In the genomic region with DNA sequence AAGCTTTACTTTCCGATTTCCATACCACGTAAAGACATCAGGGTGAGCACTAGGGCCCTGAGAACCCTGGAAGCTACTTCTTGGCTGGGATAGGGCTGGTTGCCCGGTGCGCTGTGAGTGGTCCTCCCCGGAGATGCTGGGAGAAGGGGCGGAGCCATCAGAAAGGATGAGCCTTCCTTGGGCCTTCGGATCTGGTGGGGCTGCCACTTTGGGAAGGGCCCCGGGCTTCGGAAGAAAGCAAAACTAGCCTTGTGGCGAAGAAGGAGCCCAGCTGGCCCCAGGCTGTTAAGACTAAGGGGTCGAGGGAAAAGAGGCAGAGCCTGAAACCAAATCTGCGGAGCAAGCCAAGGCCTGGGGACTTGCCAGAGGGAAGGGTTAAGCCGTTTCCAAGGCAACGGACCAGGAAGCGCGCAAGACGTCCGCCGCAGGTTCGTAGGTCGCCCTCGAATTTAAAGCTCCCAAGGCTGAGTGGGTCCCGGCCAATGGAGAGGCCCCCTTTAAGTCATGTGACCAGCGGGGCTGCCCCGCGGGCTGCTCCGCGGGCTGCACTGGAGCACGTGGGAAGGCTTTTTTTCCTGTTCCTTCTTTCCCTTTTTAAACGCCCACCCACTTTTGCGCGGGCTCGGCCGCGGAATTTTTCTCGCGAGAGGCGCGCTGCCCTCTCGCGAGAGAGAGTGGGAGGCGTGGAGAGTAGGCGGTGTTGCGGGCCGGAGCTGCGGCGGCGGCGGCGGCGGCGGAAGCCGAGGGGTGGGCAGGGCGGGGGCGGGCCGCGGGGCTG, we compare ENCODE assay signal across 1 cellular context.
A peak's percentile ranks its signal among the peaks of the same experiment; 100 is the strongest.
TF ChIP-seq lines count a peak whose summit lies in the region.

No MANE protein-coding gene starts in this region.

TF ChIP-seq in K562, 482 proteins besides CTCF, POLR2A, EP300 and RAD21 (continued from another document and continues in another):
- no peak for TF ChIP-seq HBP1 (CRISPR knock-in tag; IDR thresholded peaks at IDR 0.05)
- TF ChIP-seq, protein P1, sequence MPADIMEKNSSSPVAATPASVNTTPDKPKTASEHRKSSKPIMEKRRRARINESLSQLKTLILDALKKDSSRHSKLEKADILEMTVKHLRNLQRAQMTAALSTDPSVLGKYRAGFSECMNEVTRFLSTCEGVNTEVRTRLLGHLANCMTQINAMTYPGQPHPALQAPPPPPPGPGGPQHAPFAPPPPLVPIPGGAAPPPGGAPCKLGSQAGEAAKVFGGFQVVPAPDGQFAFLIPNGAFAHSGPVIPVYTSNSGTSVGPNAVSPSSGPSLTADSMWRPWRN (IDR thresholded peaks at IDR 0.05; ENCODE audit: low read depth), result no peak
- no peak for TF ChIP-seq PTTG1 (tag; IDR thresholded peaks at IDR 0.05; ENCODE audit: low read depth)
- TF ChIP-seq MBD1 (CRISPR knock-in tag; IDR thresholded peaks at IDR 0.05), result no peak
- TF ChIP-seq, protein P2, sequence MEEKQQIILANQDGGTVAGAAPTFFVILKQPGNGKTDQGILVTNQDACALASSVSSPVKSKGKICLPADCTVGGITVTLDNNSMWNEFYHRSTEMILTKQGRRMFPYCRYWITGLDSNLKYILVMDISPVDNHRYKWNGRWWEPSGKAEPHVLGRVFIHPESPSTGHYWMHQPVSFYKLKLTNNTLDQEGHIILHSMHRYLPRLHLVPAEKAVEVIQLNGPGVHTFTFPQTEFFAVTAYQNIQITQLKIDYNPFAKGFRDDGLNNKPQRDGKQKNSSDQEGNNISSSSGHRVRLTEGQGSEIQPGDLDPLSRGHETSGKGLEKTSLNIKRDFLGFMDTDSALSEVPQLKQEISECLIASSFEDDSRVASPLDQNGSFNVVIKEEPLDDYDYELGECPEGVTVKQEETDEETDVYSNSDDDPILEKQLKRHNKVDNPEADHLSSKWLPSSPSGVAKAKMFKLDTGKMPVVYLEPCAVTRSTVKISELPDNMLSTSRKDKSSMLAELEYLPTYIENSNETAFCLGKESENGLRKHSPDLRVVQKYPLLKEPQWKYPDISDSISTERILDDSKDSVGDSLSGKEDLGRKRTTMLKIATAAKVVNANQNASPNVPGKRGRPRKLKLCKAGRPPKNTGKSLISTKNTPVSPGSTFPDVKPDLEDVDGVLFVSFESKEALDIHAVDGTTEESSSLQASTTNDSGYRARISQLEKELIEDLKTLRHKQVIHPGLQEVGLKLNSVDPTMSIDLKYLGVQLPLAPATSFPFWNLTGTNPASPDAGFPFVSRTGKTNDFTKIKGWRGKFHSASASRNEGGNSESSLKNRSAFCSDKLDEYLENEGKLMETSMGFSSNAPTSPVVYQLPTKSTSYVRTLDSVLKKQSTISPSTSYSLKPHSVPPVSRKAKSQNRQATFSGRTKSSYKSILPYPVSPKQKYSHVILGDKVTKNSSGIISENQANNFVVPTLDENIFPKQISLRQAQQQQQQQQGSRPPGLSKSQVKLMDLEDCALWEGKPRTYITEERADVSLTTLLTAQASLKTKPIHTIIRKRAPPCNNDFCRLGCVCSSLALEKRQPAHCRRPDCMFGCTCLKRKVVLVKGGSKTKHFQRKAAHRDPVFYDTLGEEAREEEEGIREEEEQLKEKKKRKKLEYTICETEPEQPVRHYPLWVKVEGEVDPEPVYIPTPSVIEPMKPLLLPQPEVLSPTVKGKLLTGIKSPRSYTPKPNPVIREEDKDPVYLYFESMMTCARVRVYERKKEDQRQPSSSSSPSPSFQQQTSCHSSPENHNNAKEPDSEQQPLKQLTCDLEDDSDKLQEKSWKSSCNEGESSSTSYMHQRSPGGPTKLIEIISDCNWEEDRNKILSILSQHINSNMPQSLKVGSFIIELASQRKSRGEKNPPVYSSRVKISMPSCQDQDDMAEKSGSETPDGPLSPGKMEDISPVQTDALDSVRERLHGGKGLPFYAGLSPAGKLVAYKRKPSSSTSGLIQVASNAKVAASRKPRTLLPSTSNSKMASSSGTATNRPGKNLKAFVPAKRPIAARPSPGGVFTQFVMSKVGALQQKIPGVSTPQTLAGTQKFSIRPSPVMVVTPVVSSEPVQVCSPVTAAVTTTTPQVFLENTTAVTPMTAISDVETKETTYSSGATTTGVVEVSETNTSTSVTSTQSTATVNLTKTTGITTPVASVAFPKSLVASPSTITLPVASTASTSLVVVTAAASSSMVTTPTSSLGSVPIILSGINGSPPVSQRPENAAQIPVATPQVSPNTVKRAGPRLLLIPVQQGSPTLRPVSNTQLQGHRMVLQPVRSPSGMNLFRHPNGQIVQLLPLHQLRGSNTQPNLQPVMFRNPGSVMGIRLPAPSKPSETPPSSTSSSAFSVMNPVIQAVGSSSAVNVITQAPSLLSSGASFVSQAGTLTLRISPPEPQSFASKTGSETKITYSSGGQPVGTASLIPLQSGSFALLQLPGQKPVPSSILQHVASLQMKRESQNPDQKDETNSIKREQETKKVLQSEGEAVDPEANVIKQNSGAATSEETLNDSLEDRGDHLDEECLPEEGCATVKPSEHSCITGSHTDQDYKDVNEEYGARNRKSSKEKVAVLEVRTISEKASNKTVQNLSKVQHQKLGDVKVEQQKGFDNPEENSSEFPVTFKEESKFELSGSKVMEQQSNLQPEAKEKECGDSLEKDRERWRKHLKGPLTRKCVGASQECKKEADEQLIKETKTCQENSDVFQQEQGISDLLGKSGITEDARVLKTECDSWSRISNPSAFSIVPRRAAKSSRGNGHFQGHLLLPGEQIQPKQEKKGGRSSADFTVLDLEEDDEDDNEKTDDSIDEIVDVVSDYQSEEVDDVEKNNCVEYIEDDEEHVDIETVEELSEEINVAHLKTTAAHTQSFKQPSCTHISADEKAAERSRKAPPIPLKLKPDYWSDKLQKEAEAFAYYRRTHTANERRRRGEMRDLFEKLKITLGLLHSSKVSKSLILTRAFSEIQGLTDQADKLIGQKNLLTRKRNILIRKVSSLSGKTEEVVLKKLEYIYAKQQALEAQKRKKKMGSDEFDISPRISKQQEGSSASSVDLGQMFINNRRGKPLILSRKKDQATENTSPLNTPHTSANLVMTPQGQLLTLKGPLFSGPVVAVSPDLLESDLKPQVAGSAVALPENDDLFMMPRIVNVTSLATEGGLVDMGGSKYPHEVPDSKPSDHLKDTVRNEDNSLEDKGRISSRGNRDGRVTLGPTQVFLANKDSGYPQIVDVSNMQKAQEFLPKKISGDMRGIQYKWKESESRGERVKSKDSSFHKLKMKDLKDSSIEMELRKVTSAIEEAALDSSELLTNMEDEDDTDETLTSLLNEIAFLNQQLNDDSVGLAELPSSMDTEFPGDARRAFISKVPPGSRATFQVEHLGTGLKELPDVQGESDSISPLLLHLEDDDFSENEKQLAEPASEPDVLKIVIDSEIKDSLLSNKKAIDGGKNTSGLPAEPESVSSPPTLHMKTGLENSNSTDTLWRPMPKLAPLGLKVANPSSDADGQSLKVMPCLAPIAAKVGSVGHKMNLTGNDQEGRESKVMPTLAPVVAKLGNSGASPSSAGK (IDR thresholded peaks at IDR 0.05), result peak; percentile 98
- no peak for TF ChIP-seq UBTF (IDR thresholded peaks at IDR 0.05; ENCODE audit: borderline replicate concordance in 1 of 2, low read depth in 2 of 2, low read length in 2 of 2)
- no peak for TF ChIP-seq HNRNPUL1 (IDR thresholded peaks at IDR 0.05; ENCODE audit: low read length)
- no peak for TF ChIP-seq ZNF561 (CRISPR knock-in tag; conservative IDR thresholded peaks at IDR 0.05)
- TF ChIP-seq TCFL5 (CRISPR knock-in tag; conservative IDR thresholded peaks at IDR 0.05), result no peak
- no peak for TF ChIP-seq GTF2B (IDR thresholded peaks at IDR 0.05; ENCODE audit: extremely low read depth, insufficient read length)
- TF ChIP-seq ZNF217 (CRISPR knock-in tag; IDR thresholded peaks at IDR 0.05), result no peak
- no peak for TF ChIP-seq SMAD2 (IDR thresholded peaks at IDR 0.05; ENCODE audit: low read depth, low read length)
- TF ChIP-seq MEIS2 (IDR thresholded peaks at IDR 0.05; ENCODE audit: partially characterized antibody), result no peak
- TF ChIP-seq IRF9 (tag; IDR thresholded peaks at IDR 0.05), result no peak
- no peak for TF ChIP-seq ZFPM2 (CRISPR knock-in tag; IDR thresholded peaks at IDR 0.05)
- TF ChIP-seq, protein P3, sequence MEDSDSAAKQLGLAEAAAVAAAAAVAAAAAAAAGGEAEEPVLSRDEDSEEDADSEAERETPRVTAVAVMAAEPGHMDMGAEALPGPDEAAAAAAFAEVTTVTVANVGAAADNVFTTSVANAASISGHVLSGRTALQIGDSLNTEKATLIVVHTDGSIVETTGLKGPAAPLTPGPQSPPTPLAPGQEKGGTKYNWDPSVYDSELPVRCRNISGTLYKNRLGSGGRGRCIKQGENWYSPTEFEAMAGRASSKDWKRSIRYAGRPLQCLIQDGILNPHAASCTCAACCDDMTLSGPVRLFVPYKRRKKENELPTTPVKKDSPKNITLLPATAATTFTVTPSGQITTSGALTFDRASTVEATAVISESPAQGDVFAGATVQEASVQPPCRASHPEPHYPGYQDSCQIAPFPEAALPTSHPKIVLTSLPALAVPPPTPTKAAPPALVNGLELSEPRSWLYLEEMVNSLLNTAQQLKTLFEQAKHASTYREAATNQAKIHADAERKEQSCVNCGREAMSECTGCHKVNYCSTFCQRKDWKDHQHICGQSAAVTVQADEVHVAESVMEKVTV (CRISPR knock-in tag; IDR thresholded peaks at IDR 0.05), result no peak
- TF ChIP-seq, protein P4, sequence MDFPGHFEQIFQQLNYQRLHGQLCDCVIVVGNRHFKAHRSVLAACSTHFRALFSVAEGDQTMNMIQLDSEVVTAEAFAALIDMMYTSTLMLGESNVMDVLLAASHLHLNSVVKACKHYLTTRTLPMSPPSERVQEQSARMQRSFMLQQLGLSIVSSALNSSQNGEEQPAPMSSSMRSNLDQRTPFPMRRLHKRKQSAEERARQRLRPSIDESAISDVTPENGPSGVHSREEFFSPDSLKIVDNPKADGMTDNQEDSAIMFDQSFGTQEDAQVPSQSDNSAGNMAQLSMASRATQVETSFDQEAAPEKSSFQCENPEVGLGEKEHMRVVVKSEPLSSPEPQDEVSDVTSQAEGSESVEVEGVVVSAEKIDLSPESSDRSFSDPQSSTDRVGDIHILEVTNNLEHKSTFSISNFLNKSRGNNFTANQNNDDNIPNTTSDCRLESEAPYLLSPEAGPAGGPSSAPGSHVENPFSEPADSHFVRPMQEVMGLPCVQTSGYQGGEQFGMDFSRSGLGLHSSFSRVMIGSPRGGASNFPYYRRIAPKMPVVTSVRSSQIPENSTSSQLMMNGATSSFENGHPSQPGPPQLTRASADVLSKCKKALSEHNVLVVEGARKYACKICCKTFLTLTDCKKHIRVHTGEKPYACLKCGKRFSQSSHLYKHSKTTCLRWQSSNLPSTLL (IDR thresholded peaks at IDR 0.05), result no peak
- no peak for TF ChIP-seq FOXJ3 (CRISPR knock-in tag; IDR thresholded peaks at IDR 0.05)
- TF ChIP-seq, protein P5, sequence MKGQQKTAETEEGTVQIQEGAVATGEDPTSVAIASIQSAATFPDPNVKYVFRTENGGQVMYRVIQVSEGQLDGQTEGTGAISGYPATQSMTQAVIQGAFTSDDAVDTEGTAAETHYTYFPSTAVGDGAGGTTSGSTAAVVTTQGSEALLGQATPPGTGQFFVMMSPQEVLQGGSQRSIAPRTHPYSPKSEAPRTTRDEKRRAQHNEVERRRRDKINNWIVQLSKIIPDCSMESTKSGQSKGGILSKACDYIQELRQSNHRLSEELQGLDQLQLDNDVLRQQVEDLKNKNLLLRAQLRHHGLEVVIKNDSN (CRISPR knock-in tag; IDR thresholded peaks at IDR 0.05), result peak; percentile 89
- peak; percentile 78 for TF ChIP-seq MYBL2 (IDR thresholded peaks at IDR 0.05; ENCODE audit: low read depth)
- TF ChIP-seq MYBL2 (CRISPR knock-in tag; IDR thresholded peaks at IDR 0.05; ENCODE audit: borderline replicate concordance), result no peak
- no peak for TF ChIP-seq XRCC3 (IDR thresholded peaks at IDR 0.05)
- no peak for TF ChIP-seq ZNF445 (CRISPR knock-in tag; IDR thresholded peaks at IDR 0.05; ENCODE audit: low read depth)
